Comparison of ENCODE assay signal across 29 cellular contexts in the genomic region with DNA sequence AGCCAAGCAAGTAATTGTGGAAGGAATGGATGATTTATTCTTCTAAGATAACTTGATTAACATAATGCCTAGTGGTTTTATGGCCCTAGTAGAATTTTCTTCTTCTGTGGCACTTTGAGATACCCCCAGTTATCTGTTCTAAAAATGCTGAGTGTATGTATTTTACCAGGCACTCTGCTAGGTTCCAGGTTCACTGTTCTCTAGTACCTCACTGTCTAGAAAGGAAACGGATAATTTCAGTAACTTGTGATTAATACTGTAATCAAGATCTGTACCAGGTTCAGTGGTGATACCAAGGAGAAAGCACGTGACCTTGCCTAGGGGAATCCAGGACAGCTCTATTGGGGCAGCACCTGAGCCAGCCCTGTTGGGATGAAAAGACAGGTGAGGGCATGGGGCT. TPM values are rescaled to one million over a fixed set of nuclear protein-coding genes. Genes with fewer than 3 reads are reported as not detected.
DNase-seq lines count a peak whose midpoint lies in the region; ATAC-seq and TF ChIP-seq lines count a peak whose summit lies in the region.
"Had no signal": no experiment of that assay in that cellular context is flagged by ENCODE, and none has a peak within 500 bp of the region (broad histone marks: within the 10 kb centered on the region; RNA-seq: fewer than 3 reads in every experiment).

No MANE protein-coding gene starts in this region.

- H3K36me3 Mint-ChIP-seq in activated T-helper 2 cell treated with anti-CD3 and anti-CD28 coated beads, Interferon-gamma antibody, Interleukin-2, Interleukin-4, amounts not matched to agents 10 μg/mL and 5 μg/mL and 100 μg/mL, durations not matched to agents 14 hours and 24 hours and 36 hours (ENCODE audit: low read depth): peaks cover 26% of the 10 kb centered on the region
- peaks cover 13% of the 10 kb centered on the region for H3K36me3 Mint-ChIP-seq in CD8-positive, alpha-beta T cell
- H3K36me3 Mint-ChIP-seq: IgD-negative memory B cell, natural killer cell had no signal

- TF ChIP-seq POLR2A in sigmoid colon (IDR thresholded peaks at IDR 0.05) (no peak), heart left ventricle (IDR thresholded peaks at IDR 0.05) (no peak)

- peaks cover 23% of the 10 kb centered on the region for H3K4me1 Mint-ChIP-seq in activated T-helper 2 cell treated with anti-CD3 and anti-CD28 coated beads, Interferon-gamma antibody, Interleukin-2, Interleukin-4, amounts not matched to agents 10 μg/mL and 5 μg/mL and 100 μg/mL, durations not matched to agents 14 hours and 24 hours and 36 hours (ENCODE audit: low read depth)
- H3K4me1 Mint-ChIP-seq in CD8-positive, alpha-beta T cell (ENCODE audit: low read depth): peaks cover 48% of the 10 kb centered on the region

- H3K27ac ChIP-seq in sigmoid colon (peak overlapping the region; percentile 60 to 78 (median 71)), heart left ventricle (peak overlapping the region in 1 of 12 donors; percentile 35)
- H3K27ac ChIP-seq in CD8-positive, alpha-beta T cell (ENCODE audit: low read depth, low read length): no peak overlapping the region
- H3K27ac ChIP-seq: cardiac muscle cell, dorsolateral prefrontal cortex, hepatocyte, HL-60, left lung had no signal

- intact Hi-C loops in activated T-helper 2 cell treated with anti-CD3 and anti-CD28 coated beads, Interferon-gamma antibody, Interleukin-2, Interleukin-4, amounts not matched to agents 10 μg/mL and 5 μg/mL and 100 μg/mL, durations not matched to agents 14 hours and 24 hours and 36 hours (cut with micrococcal nuclease): no loop called here
- intact Hi-C loops in sigmoid colon (cut with DNase I): loop anchor here (10.0 kb wide), 1 partner anchor 1151 kb away; a partner anchor contains a TSS
- intact Hi-C loops in heart left ventricle (cut with DNase I): no loop called here
- intact Hi-C loops in CD8-positive, alpha-beta T cell (cut with DNase I, micrococcal nuclease): no loop called here

- H3K4me3 Mint-ChIP-seq in activated T-helper 2 cell treated with anti-CD3 and anti-CD28 coated beads, Interferon-gamma antibody, Interleukin-2, Interleukin-4, amounts not matched to agents 10 μg/mL and 5 μg/mL and 100 μg/mL, durations not matched to agents 14 hours and 24 hours and 36 hours (ENCODE audit: low read depth): no peak overlapping the region
- no peak overlapping the region for H3K4me3 Mint-ChIP-seq in CD8-positive, alpha-beta T cell
- H3K4me3 Mint-ChIP-seq: activated B cell treated with CpG ODN at 0.5 μM for 24 hours; activated CD4-positive, alpha-beta memory T cell treated with anti-CD3 and anti-CD28 coated beads, Interleukin-2, amount 10 ng/mL, durations not matched to agents 7 days and 5 days; HFFc6; IgD-negative memory B cell; immature natural killer cell; natural killer cell had no signal

- ATAC-seq in HG02798 (IDR thresholded peaks at IDR 0.05; ENCODE audit: poor library complexity, unreplicated experiment): peak; percentile 25
- no peak for ATAC-seq in HG02884 (IDR thresholded peaks at IDR 0.05; ENCODE audit: unreplicated experiment)
- ATAC-seq in heart left ventricle: no peak
- no peak for ATAC-seq in CD8-positive, alpha-beta T cell
- ATAC-seq: left lung, natural killer cell, right cardiac atrium had no signal

- 88% methylated on average over 2 of the region's 2 CpGs for WGBS in sigmoid colon, 2 donors
- 71 to 79% (median 77%) methylated on average over 2 of the region's 2 CpGs for WGBS in heart left ventricle, 4 donors

- peak overlapping the region; percentile 22; the same call in 1 of the 2 replicates for H3K4me3 ChIP-seq in GM06990 (replicated peaks; ENCODE audit: low read depth, low read length)
- no peak overlapping the region for H3K4me3 ChIP-seq in sigmoid colon
- no peak overlapping the region for H3K4me3 ChIP-seq in heart left ventricle
- no peak overlapping the region for H3K4me3 ChIP-seq in CD8-positive, alpha-beta T cell (ENCODE audit: low read depth, low read length)
- H3K4me3 ChIP-seq: cardiac muscle cell, dorsolateral prefrontal cortex, hepatocyte, left lung, MG63 had no signal

- DNase-seq in GM06990 (ENCODE audit: extremely low read depth, insufficient read length) (no peak), sigmoid colon (no peak), heart left ventricle (no peak), dedifferentiated amniotic fluid mesenchymal stem cell (ENCODE audit: extremely low spot score) (no peak)
- no peak for DNase-seq in activated T-helper 2 cell treated with anti-CD3 and anti-CD28 coated beads, Interferon-gamma antibody, Interleukin-2, Interleukin-4, amounts not matched to agents 10 μg/mL and 5 μg/mL and 100 μg/mL, durations not matched to agents 14 hours and 24 hours and 36 hours (ENCODE audit: low spot score)
- no peak for DNase-seq in CD8-positive, alpha-beta T cell
- DNase-seq: activated B cell treated with CpG ODN at 0.5 μM for 24 hours; activated CD4-positive, alpha-beta memory T cell treated with anti-CD3 and anti-CD28 coated beads, Interleukin-2, amount 10 ng/mL, durations not matched to agents 7 days and 5 days; activated T-cell treated with anti-CD3 and anti-CD28 coated beads for 4 hours; C1 segment of cervical spinal cord; dorsolateral prefrontal cortex; EL; foreskin fibroblast; HFFc6; immature natural killer cell; left lung; MG63; natural killer cell; NCI-H1436 treated with DMSO at 0.1 percent for 48 hours; NCI-H526; right cardiac atrium; SK-N-SH; T-helper 9 cell had no signal

- H3K4me1 ChIP-seq in sigmoid colon (peaks cover 0 to 77% (median 67%) of the 10 kb centered on the region in 4 donors), heart left ventricle (peaks cover 0 to 45% (median 20%) of the 10 kb centered on the region in 12 donors)
- peaks cover 10% of the 10 kb centered on the region for H3K4me1 ChIP-seq in CD8-positive, alpha-beta T cell (ENCODE audit: insufficient read depth, low read length)

- POLR2A ChIA-PET in CD8-positive, alpha-beta T cell (lab: Charles Lee): interaction anchor here (1.1 kb wide), 1 partner anchor 9 kb away, joined by 3 read pairs; no protein-coding TSS in a partner anchor

- H3K9me3 ChIP-seq in sigmoid colon (no peaks in the 10 kb centered on the region), heart left ventricle (no peaks in the 10 kb centered on the region)
- H3K9me3 ChIP-seq in CD8-positive, alpha-beta T cell (ENCODE audit: low read length): no peaks in the 10 kb centered on the region
- H3K9me3 ChIP-seq: left lung, MG63, SK-N-SH had no signal

- H3K27ac Mint-ChIP-seq in activated T-helper 2 cell treated with anti-CD3 and anti-CD28 coated beads, Interferon-gamma antibody, Interleukin-2, Interleukin-4, amounts not matched to agents 10 μg/mL and 5 μg/mL and 100 μg/mL, durations not matched to agents 14 hours and 24 hours and 36 hours: peak overlapping the region; percentile 42
- H3K27ac Mint-ChIP-seq in CD8-positive, alpha-beta T cell: no peak overlapping the region
- H3K27ac Mint-ChIP-seq: activated B cell treated with CpG ODN at 0.5 μM for 24 hours; activated CD4-positive, alpha-beta memory T cell treated with anti-CD3 and anti-CD28 coated beads, Interleukin-2, amount 10 ng/mL, durations not matched to agents 7 days and 5 days; HFFc6; IgD-negative memory B cell; natural killer cell had no signal

- H3K36me3 ChIP-seq in GM06990 (ENCODE audit: control insufficient read depth, insufficient read depth, low read length): no peaks in the 10 kb centered on the region
- no peaks in the 10 kb centered on the region for H3K36me3 ChIP-seq in sigmoid colon
- H3K36me3 ChIP-seq in heart left ventricle: no peaks in the 10 kb centered on the region
- H3K36me3 ChIP-seq in CD8-positive, alpha-beta T cell (ENCODE audit: insufficient read depth, low read length): peaks cover 5% of the 10 kb centered on the region
- H3K36me3 ChIP-seq: cardiac muscle cell, left lung, MG63 had no signal

- CTCF ChIA-PET in CD8-positive, alpha-beta T cell (lab: Charles Lee): no interaction called here

- H3K27me3 ChIP-seq in GM06990 (replicated peaks; ENCODE audit: control insufficient read depth, insufficient read depth, low read length): no peaks in the 10 kb centered on the region
- no peaks in the 10 kb centered on the region for H3K27me3 ChIP-seq in sigmoid colon
- H3K27me3 ChIP-seq in heart left ventricle: no peaks in the 10 kb centered on the region
- H3K27me3 ChIP-seq in CD8-positive, alpha-beta T cell (ENCODE audit: insufficient read depth, low read length): no peaks in the 10 kb centered on the region
- H3K27me3 ChIP-seq: cardiac muscle cell, dorsolateral prefrontal cortex, hepatocyte, left lung, MG63 had no signal

- no peaks in the 10 kb centered on the region for H3K9me3 Mint-ChIP-seq in activated T-helper 2 cell treated with anti-CD3 and anti-CD28 coated beads, Interferon-gamma antibody, Interleukin-2, Interleukin-4, amounts not matched to agents 10 μg/mL and 5 μg/mL and 100 μg/mL, durations not matched to agents 14 hours and 24 hours and 36 hours
- H3K9me3 Mint-ChIP-seq in CD8-positive, alpha-beta T cell: no peaks in the 10 kb centered on the region
- H3K9me3 Mint-ChIP-seq: activated B cell treated with CpG ODN at 0.5 μM for 24 hours; activated CD4-positive, alpha-beta memory T cell treated with anti-CD3 and anti-CD28 coated beads, Interleukin-2, amount 10 ng/mL, durations not matched to agents 7 days and 5 days; HFFc6; IgD-negative memory B cell; immature natural killer cell; natural killer cell had no signal

- TF ChIP-seq EP300 in sigmoid colon (IDR thresholded peaks at IDR 0.05): no peak

- no peak for TF ChIP-seq CTCF in GM06990 (IDR thresholded peaks at IDR 0.05; ENCODE audit: insufficient read depth, low read length, poor library complexity, severe bottlenecking)
- no peak for TF ChIP-seq CTCF in sigmoid colon (IDR thresholded peaks at IDR 0.05)
- no peak for TF ChIP-seq CTCF in heart left ventricle (IDR thresholded peaks at IDR 0.05)
- TF ChIP-seq CTCF in CD8-positive, alpha-beta T cell (IDR thresholded peaks at IDR 0.05): no peak

- no peaks in the 10 kb centered on the region for H3K27me3 Mint-ChIP-seq in activated T-helper 2 cell treated with anti-CD3 and anti-CD28 coated beads, Interferon-gamma antibody, Interleukin-2, Interleukin-4, amounts not matched to agents 10 μg/mL and 5 μg/mL and 100 μg/mL, durations not matched to agents 14 hours and 24 hours and 36 hours (ENCODE audit: low read depth)
- no peaks in the 10 kb centered on the region for H3K27me3 Mint-ChIP-seq in CD8-positive, alpha-beta T cell (ENCODE audit: low read depth)
- H3K27me3 Mint-ChIP-seq: activated B cell treated with CpG ODN at 0.5 μM for 24 hours; activated CD4-positive, alpha-beta memory T cell treated with anti-CD3 and anti-CD28 coated beads, Interleukin-2, amount 10 ng/mL, durations not matched to agents 7 days and 5 days; IgD-negative memory B cell had no signal

RNA-seq across cellular contexts. Expression of a gene that starts 8.0 kb away (rescaled TPM):
- total RNA-seq in activated T-helper 2 cell treated with anti-CD3 and anti-CD28 coated beads, Interferon-gamma antibody, Interleukin-2, Interleukin-4, amounts not matched to agents 10 μg/mL and 5 μg/mL and 100 μg/mL, durations not matched to agents 14 hours and 24 hours and 36 hours: 25.2 and 25.7 TPM in 2 replicates
- total RNA-seq in sigmoid colon (100 to 1,000 TPM in 2 of 4 donors, 10 to 100 TPM in 2; 98.5 to 107 (median 103) TPM), heart left ventricle (10 to 100 TPM; 29.1 to 57.2 (median 46.7) TPM)
- polyA plus RNA-seq in sigmoid colon (1 to 10 TPM; 1.2 to 9.6 (median 3.6) TPM), heart left ventricle (10 to 100 TPM in 1 of 2 donors, 1 to 10 TPM in 1; 9.0 to 21.9 TPM)
- total RNA-seq in CD8-positive, alpha-beta T cell: 1 to 10 TPM; 7.4 to 7.5 TPM
